9 cellular contexts compared by ENCODE assay signal in the genomic region with DNA sequence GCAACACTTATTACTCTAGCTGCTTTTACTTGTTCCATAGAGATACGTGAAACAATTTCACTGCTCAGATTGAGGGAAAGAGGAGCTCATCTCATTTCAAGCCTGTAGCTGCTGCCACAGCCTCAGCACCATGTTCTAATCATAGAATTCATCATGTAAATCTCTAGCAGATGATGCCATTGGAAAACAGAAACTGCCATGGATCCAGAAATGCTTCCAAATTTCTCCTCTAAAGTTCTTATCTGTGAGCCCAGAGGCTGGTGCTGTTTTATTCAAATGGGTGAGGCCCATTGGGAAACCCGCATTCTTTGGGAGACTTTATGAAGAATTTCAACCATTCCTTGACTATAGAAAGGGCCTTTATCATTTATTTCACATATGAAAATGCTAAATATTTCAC. TPM values are rescaled to one million over a fixed set of nuclear protein-coding genes. Genes with fewer than 3 reads are reported as not detected.
DNase-seq lines count a peak whose midpoint lies in the region; ATAC-seq and TF ChIP-seq lines count a peak whose summit lies in the region.
"Had no signal": no experiment of that assay in that cellular context is flagged by ENCODE, and none has a peak within 500 bp of the region (broad histone marks: within the 10 kb centered on the region; RNA-seq: fewer than 3 reads in every experiment).

No MANE protein-coding gene starts in this region.

- TF ChIP-seq CTCF in NB4 (IDR thresholded peaks at IDR 0.05; ENCODE audit: low read depth, low read length) = no peak
- TF ChIP-seq CTCF in neural crest cell (conservative IDR thresholded peaks at IDR 0.05) = no peak

- no peaks in the 10 kb centered on the region for H3K9me3 Mint-ChIP-seq in CD4-positive, CD25-positive, alpha-beta regulatory T cell
- no peaks in the 10 kb centered on the region for H3K9me3 Mint-ChIP-seq in dendritic cell treated with granulocyte-macrophage colony-stimulating factor and Interleukin-4, amounts not matched to agents 40 ng/mL and 50 ng/mL, for 4 days
- no peaks in the 10 kb centered on the region for H3K9me3 Mint-ChIP-seq in neural crest cell

- H3K27me3 ChIP-seq in CD4-positive, CD25-positive, alpha-beta regulatory T cell (ENCODE audit: control insufficient read depth, insufficient read depth, low read length) = no peaks in the 10 kb centered on the region

- no peaks in the 10 kb centered on the region for H3K9me3 ChIP-seq in CD4-positive, CD25-positive, alpha-beta regulatory T cell (ENCODE audit: control insufficient read depth in 2 of 2, low read length in 2 of 2)

- H3K27ac ChIP-seq in CD4-positive, CD25-positive, alpha-beta regulatory T cell (ENCODE audit: insufficient read depth, low read length, poor library complexity, severe bottlenecking) = no peak overlapping the region
- H3K27ac ChIP-seq in substantia nigra (ENCODE audit: low read depth, low read length, poor library complexity, severe bottlenecking) = no peak overlapping the region

- H3K4me3 Mint-ChIP-seq in CD4-positive, CD25-positive, alpha-beta regulatory T cell = peak overlapping the region; percentile 91 to 100 (median 98)
- peak overlapping the region; percentile 91 for H3K4me3 Mint-ChIP-seq in dendritic cell treated with granulocyte-macrophage colony-stimulating factor and Interleukin-4, amounts not matched to agents 40 ng/mL and 50 ng/mL, for 4 days
- peak overlapping the region; percentile 92 for H3K4me3 Mint-ChIP-seq in neural crest cell

- H3K27me3 Mint-ChIP-seq in CD4-positive, CD25-positive, alpha-beta regulatory T cell = no peaks in the 10 kb centered on the region
- no peaks in the 10 kb centered on the region for H3K27me3 Mint-ChIP-seq in dendritic cell treated with granulocyte-macrophage colony-stimulating factor and Interleukin-4, amounts not matched to agents 40 ng/mL and 50 ng/mL, for 4 days
- H3K27me3 Mint-ChIP-seq in neural crest cell (ENCODE audit: low read depth) = no peaks in the 10 kb centered on the region

- peaks cover 62% of the 10 kb centered on the region for H3K4me1 ChIP-seq in CD4-positive, CD25-positive, alpha-beta regulatory T cell (ENCODE audit: control insufficient read depth, insufficient read depth, low read length, poor library complexity, severe bottlenecking)

- intact Hi-C loops in dendritic cell treated with granulocyte-macrophage colony-stimulating factor and Interleukin-4, amounts not matched to agents 40 ng/mL and 50 ng/mL, for 4 days (cut with micrococcal nuclease) = no loop called here

- peaks cover 51 to 74% (median 60%) of the 10 kb centered on the region in 4 donors for H3K4me1 Mint-ChIP-seq in CD4-positive, CD25-positive, alpha-beta regulatory T cell
- peaks cover 55% of the 10 kb centered on the region for H3K4me1 Mint-ChIP-seq in dendritic cell treated with granulocyte-macrophage colony-stimulating factor and Interleukin-4, amounts not matched to agents 40 ng/mL and 50 ng/mL, for 4 days (ENCODE audit: low read depth)
- peaks cover 31% of the 10 kb centered on the region for H3K4me1 Mint-ChIP-seq in neural crest cell

- no peak for TF ChIP-seq POLR2A in NB4 (IDR thresholded peaks at IDR 0.05; ENCODE audit: extremely low read depth, insufficient read length)
- no peak for TF ChIP-seq POLR2A in GM18505 (IDR thresholded peaks at IDR 0.05; ENCODE audit: borderline replicate concordance, extremely low read depth, insufficient read depth, insufficient read length)

- H3K36me3 Mint-ChIP-seq in CD4-positive, CD25-positive, alpha-beta regulatory T cell = peaks cover 7% of the 10 kb centered on the region
- peaks cover 19% of the 10 kb centered on the region for H3K36me3 Mint-ChIP-seq in dendritic cell treated with granulocyte-macrophage colony-stimulating factor and Interleukin-4, amounts not matched to agents 40 ng/mL and 50 ng/mL, for 4 days (ENCODE audit: low read depth)
- no peaks in the 10 kb centered on the region for H3K36me3 Mint-ChIP-seq in neural crest cell (ENCODE audit: low read depth)

- DNase-seq in CD4-positive, CD25-positive, alpha-beta regulatory T cell = no peak
- no peak for DNase-seq in NB4 (ENCODE audit: low read depth)
- DNase-seq in neural crest cell (ENCODE audit: low read depth, low spot score) = no peak
- DNase-seq in HUDEP-2 (lab: John Stamatoyannopoulos, UW; ENCODE audit: unreplicated experiment in 76 of 76) = no peak
- no peak for DNase-seq in middle frontal gyrus (ENCODE audit: extremely low spot score, low spot score)
- DNase-seq in substantia nigra (lab: John Stamatoyannopoulos, UW) = no peak

- peaks cover 5% of the 10 kb centered on the region for H3K36me3 ChIP-seq in CD4-positive, CD25-positive, alpha-beta regulatory T cell (ENCODE audit: control insufficient read depth, insufficient read depth, low read length)

- ATAC-seq in CD4-positive, CD25-positive, alpha-beta regulatory T cell (ENCODE audit: low read depth in 2 of 2) = no peak
- ATAC-seq in GM18505 (IDR thresholded peaks at IDR 0.05; ENCODE audit: unreplicated experiment) = no peak
- ATAC-seq: activated CD4-positive, CD25-positive, alpha-beta regulatory T cell treated with anti-CD3 and anti-CD28 coated beads, Interleukin-2, amount 50 U/mL, for 24 hours had no signal

- peak overlapping the region; percentile 85 for H3K4me3 ChIP-seq in CD4-positive, CD25-positive, alpha-beta regulatory T cell (ENCODE audit: low read depth, low read length)
- H3K4me3 ChIP-seq in NB4 (ENCODE audit: low read depth, low read length) = peak overlapping the region; percentile 94

- peak overlapping the region; percentile 18 to 89 (median 54) for H3K27ac Mint-ChIP-seq in CD4-positive, CD25-positive, alpha-beta regulatory T cell
- H3K27ac Mint-ChIP-seq in dendritic cell treated with granulocyte-macrophage colony-stimulating factor and Interleukin-4, amounts not matched to agents 40 ng/mL and 50 ng/mL, for 4 days = no peak overlapping the region
- H3K27ac Mint-ChIP-seq in neural crest cell (ENCODE audit: unreplicated experiment) = no peak overlapping the region

RNA-seq across cellular contexts. Expression of a gene that starts 1.9 kb away (rescaled TPM):
- total RNA-seq in CD4-positive, CD25-positive, alpha-beta regulatory T cell = 36.4 TPM
- 10 to 100 TPM; 57.9 to 81.4 (median 68.5) TPM for polyA plus RNA-seq in CD4-positive, CD25-positive, alpha-beta regulatory T cell
- 15.7 and 17.5 TPM in 2 replicates for total RNA-seq in neural crest cell

Comparison
In these comparisons a context has a peak if more than half of its experiments do, and no peak if none do; other contexts are left out.
1. H3K27ac Mint-ChIP-seq: peak in CD4-positive, CD25-positive, alpha-beta regulatory T cell (3 of 3); none in dendritic cell treated with granulocyte-macrophage colony-stimulating factor and Interleukin-4, amounts not matched to agents 40 ng/mL and 50 ng/mL, for 4 days (single experiment) and neural crest cell (single experiment).
2. Peak in every context shown above with its lines, with median percentiles within 50 percentile points of each other: H3K4me3 Mint-ChIP-seq.